1 cellular context compared by ENCODE assay signal in the genomic region with DNA sequence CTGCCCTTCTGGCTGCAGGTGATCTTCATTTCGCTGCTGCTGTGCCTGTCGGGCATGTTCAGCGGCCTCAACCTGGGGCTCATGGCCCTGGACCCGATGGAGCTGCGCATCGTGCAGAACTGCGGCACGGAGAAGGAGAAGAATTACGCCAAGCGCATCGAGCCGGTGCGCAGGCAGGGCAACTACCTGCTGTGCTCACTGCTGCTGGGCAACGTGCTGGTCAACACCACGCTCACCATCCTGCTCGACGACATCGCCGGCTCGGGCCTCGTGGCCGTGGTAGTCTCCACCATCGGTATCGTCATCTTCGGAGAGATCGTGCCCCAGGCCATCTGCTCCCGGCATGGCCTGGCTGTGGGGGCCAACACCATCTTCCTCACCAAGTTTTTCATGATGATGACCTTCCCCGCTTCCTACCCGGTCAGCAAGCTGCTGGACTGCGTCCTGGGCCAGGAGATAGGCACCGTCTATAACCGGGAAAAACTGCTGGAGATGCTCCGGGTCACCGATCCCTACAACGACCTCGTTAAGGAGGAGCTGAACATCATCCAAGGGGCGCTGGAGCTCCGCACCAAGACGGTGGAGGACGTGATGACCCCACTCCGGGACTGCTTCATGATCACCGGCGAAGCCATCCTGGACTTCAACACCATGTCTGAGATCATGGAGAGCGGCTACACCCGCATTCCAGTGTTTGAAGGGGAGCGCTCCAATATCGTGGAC.
TF ChIP-seq lines count a peak whose summit lies in the region.

No MANE protein-coding gene starts in this region.

TF ChIP-seq in WTC11, 78 proteins besides CTCF, POLR2A, EP300 and RAD21 (continued from another document and continues in another):
- TF ChIP-seq ZNF232 (CRISPR knock-in tag; IDR thresholded peaks at IDR 0.05) (peak; percentile 12; the same call in 1 of the 2 replicates), NFYB (CRISPR knock-in tag; conservative IDR thresholded peaks at IDR 0.05; ENCODE audit: low read depth) (peak; percentile 32), ZMAT4 (CRISPR knock-in tag; IDR thresholded peaks at IDR 0.05) (no peak), SMAD4 (CRISPR knock-in tag; IDR thresholded peaks at IDR 0.05) (peak; percentile 83; the same call in 1 of the 2 replicates), FOXJ3 (CRISPR knock-in tag; IDR thresholded peaks at IDR 0.05; ENCODE audit: borderline replicate concordance) (no peak), ATF1 (CRISPR knock-in tag; IDR thresholded peaks at IDR 0.05) (0 out of 2 replicates have a peak, but pooled peaks have one; percentile 58), ZNF263 (CRISPR knock-in tag; IDR thresholded peaks at IDR 0.05; ENCODE audit: low read depth) (no peak), ERG (CRISPR knock-in tag; IDR thresholded peaks at IDR 0.05) (no peak), SOX15 (CRISPR knock-in tag; IDR thresholded peaks at IDR 0.05) (no peak), TEAD1 (CRISPR knock-in tag; IDR thresholded peaks at IDR 0.05) (peak; percentile 75; the same call in 1 of the 2 replicates), ATF6 (CRISPR knock-in tag; IDR thresholded peaks at IDR 0.05) (no peak), ZBTB43 (CRISPR knock-in tag; IDR thresholded peaks at IDR 0.05) (no peak; the same call in 1 of the 2 replicates), AR (CRISPR knock-in tag; IDR thresholded peaks at IDR 0.05) (no peak), ZNF671 (CRISPR knock-in tag; IDR thresholded peaks at IDR 0.05) (no peak), FOXP1 (CRISPR knock-in tag; IDR thresholded peaks at IDR 0.05; ENCODE audit: borderline replicate concordance) (peak; percentile 96), E2F5 (CRISPR knock-in tag; IDR thresholded peaks at IDR 0.05) (no peak), IRF1 (CRISPR knock-in tag; IDR thresholded peaks at IDR 0.05) (peak; percentile 81; the same call in 1 of the 2 replicates), JUN (CRISPR knock-in tag; IDR thresholded peaks at IDR 0.05) (peak; percentile 94), PRRX2 (CRISPR knock-in tag; IDR thresholded peaks at IDR 0.05) (no peak), MLX (CRISPR knock-in tag; IDR thresholded peaks at IDR 0.05) (peak; percentile 83; the same call in 1 of the 2 replicates), EMX1 (CRISPR knock-in tag; IDR thresholded peaks at IDR 0.05) (no peak), IRF2 (CRISPR knock-in tag; IDR thresholded peaks at IDR 0.05; ENCODE audit: borderline replicate concordance, low read depth) (no peak; the same call in 1 of the 2 replicates), NR2C2 (CRISPR knock-in tag; IDR thresholded peaks at IDR 0.05) (peak; percentile 71), SP1 (CRISPR knock-in tag; conservative IDR thresholded peaks at IDR 0.05) (no peak; the same call in 1 of the 2 replicates), NFATC4 (CRISPR knock-in tag; IDR thresholded peaks at IDR 0.05) (no peak), RORB (CRISPR knock-in tag; IDR thresholded peaks at IDR 0.05) (no peak), ZNF219 (CRISPR knock-in tag; IDR thresholded peaks at IDR 0.05; ENCODE audit: borderline replicate concordance) (peak; percentile 41; the same call in 1 of the 2 replicates), ETV6 (CRISPR knock-in tag; IDR thresholded peaks at IDR 0.05) (no peak)
- TF ChIP-seq, protein P1, sequence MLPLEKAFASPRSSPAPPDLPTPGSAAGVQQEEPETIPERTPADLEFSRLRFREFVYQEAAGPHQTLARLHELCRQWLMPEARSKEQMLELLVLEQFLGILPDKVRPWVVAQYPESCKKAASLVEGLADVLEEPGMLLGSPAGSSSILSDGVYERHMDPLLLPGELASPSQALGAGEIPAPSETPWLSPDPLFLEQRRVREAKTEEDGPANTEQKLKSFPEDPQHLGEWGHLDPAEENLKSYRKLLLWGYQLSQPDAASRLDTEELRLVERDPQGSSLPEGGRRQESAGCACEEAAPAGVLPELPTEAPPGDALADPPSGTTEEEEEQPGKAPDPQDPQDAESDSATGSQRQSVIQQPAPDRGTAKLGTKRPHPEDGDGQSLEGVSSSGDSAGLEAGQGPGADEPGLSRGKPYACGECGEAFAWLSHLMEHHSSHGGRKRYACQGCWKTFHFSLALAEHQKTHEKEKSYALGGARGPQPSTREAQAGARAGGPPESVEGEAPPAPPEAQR (CRISPR knock-in tag; IDR thresholded peaks at IDR 0.05), result no peak
- TF ChIP-seq, protein P2, sequence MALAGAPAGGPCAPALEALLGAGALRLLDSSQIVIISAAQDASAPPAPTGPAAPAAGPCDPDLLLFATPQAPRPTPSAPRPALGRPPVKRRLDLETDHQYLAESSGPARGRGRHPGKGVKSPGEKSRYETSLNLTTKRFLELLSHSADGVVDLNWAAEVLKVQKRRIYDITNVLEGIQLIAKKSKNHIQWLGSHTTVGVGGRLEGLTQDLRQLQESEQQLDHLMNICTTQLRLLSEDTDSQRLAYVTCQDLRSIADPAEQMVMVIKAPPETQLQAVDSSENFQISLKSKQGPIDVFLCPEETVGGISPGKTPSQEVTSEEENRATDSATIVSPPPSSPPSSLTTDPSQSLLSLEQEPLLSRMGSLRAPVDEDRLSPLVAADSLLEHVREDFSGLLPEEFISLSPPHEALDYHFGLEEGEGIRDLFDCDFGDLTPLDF (CRISPR knock-in tag; IDR thresholded peaks at IDR 0.05), result peak; percentile 86; the same call in 1 of the 2 replicates
- TF ChIP-seq, protein P3, sequence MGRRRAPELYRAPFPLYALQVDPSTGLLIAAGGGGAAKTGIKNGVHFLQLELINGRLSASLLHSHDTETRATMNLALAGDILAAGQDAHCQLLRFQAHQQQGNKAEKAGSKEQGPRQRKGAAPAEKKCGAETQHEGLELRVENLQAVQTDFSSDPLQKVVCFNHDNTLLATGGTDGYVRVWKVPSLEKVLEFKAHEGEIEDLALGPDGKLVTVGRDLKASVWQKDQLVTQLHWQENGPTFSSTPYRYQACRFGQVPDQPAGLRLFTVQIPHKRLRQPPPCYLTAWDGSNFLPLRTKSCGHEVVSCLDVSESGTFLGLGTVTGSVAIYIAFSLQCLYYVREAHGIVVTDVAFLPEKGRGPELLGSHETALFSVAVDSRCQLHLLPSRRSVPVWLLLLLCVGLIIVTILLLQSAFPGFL (CRISPR knock-in tag; IDR thresholded peaks at IDR 0.05; ENCODE audit: borderline replicate concordance), result no peak
- TF ChIP-seq, protein P4, sequence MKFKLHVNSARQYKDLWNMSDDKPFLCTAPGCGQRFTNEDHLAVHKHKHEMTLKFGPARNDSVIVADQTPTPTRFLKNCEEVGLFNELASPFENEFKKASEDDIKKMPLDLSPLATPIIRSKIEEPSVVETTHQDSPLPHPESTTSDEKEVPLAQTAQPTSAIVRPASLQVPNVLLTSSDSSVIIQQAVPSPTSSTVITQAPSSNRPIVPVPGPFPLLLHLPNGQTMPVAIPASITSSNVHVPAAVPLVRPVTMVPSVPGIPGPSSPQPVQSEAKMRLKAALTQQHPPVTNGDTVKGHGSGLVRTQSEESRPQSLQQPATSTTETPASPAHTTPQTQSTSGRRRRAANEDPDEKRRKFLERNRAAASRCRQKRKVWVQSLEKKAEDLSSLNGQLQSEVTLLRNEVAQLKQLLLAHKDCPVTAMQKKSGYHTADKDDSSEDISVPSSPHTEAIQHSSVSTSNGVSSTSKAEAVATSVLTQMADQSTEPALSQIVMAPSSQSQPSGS (CRISPR knock-in tag; IDR thresholded peaks at IDR 0.05; ENCODE audit: borderline replicate concordance, low read depth), result no peak
- TF ChIP-seq, protein P5, sequence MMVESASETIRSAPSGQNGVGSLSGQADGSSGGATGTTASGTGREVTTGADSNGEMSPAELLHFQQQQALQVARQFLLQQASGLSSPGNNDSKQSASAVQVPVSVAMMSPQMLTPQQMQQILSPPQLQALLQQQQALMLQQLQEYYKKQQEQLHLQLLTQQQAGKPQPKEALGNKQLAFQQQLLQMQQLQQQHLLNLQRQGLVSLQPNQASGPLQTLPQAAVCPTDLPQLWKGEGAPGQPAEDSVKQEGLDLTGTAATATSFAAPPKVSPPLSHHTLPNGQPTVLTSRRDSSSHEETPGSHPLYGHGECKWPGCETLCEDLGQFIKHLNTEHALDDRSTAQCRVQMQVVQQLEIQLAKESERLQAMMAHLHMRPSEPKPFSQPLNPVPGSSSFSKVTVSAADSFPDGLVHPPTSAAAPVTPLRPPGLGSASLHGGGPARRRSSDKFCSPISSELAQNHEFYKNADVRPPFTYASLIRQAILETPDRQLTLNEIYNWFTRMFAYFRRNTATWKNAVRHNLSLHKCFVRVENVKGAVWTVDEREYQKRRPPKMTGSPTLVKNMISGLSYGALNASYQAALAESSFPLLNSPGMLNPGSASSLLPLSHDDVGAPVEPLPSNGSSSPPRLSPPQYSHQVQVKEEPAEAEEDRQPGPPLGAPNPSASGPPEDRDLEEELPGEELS (CRISPR knock-in tag; IDR thresholded peaks at IDR 0.05), result peak; percentile 73; the same call in 1 of the 2 replicates
- TF ChIP-seq, protein P6, sequence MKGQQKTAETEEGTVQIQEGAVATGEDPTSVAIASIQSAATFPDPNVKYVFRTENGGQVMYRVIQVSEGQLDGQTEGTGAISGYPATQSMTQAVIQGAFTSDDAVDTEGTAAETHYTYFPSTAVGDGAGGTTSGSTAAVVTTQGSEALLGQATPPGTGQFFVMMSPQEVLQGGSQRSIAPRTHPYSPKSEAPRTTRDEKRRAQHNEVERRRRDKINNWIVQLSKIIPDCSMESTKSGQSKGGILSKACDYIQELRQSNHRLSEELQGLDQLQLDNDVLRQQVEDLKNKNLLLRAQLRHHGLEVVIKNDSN (CRISPR knock-in tag; IDR thresholded peaks at IDR 0.05), result peak; percentile 73
